1 cellular context compared by ENCODE assay signal in genomic region chr12:30754383-30754749, GRCh38.
TF ChIP-seq lines count a peak whose summit lies in the region.

No MANE protein-coding gene starts in this region.

TF ChIP-seq in GM12878, 131 proteins besides CTCF, POLR2A, EP300 and RAD21:
- TF ChIP-seq HDGF (IDR thresholded peaks at IDR 0.05) (0 out of 2 replicates have a peak, but pooled peaks have one; percentile 30), ZNF24 (IDR thresholded peaks at IDR 0.05) (no peak), STAT3 (IDR thresholded peaks at IDR 0.05; ENCODE audit: low read depth, low read length) (no peak), HDAC2 (IDR thresholded peaks at IDR 0.05) (no peak), DPF2 (IDR thresholded peaks at IDR 0.05) (no peak), CUX1 (IDR thresholded peaks at IDR 0.05; ENCODE audit: insufficient replicate concordance, low read depth, low read length) (no peak)
